Comparison of ENCODE assay signal across 1 cellular context in genomic region chr19:51440052-51440451, GRCh38.
TF ChIP-seq lines count a peak whose summit lies in the region.

No MANE protein-coding gene starts in this region.

TF ChIP-seq in K562, 482 proteins besides CTCF, POLR2A, EP300 and RAD21:
- TF ChIP-seq PHF20 (IDR thresholded peaks at IDR 0.05; ENCODE audit: partially characterized antibody) (peak; percentile 22), ADNP (tag; IDR thresholded peaks at IDR 0.05) (peak; percentile 62; the same call in 1 of the 2 replicates), ZKSCAN8 (CRISPR knock-in tag; IDR thresholded peaks at IDR 0.05) (no peak), TEAD2 (tag; IDR thresholded peaks at IDR 0.05) (no peak), DLX4 (CRISPR knock-in tag; IDR thresholded peaks at IDR 0.05) (no peak), NCOR1 (IDR thresholded peaks at IDR 0.05) (no peak), BCOR (IDR thresholded peaks at IDR 0.05) (peak; percentile 64; the same call in 1 of the 2 replicates), ZBTB1 (CRISPR knock-in tag; IDR thresholded peaks at IDR 0.05; ENCODE audit: borderline replicate concordance, low read depth) (no peak), RBM25 (IDR thresholded peaks at IDR 0.05; ENCODE audit: low read depth, low read length, severe bottlenecking) (peak; percentile 60), KDM1A (IDR thresholded peaks at IDR 0.05) (peak; percentile 37 to 59; a peak in 2 of 4 replicates), ZNF146 (CRISPR knock-in tag; IDR thresholded peaks at IDR 0.05; ENCODE audit: unreplicated experiment) (peak; percentile 95), ZNF121 (CRISPR knock-in tag; conservative IDR thresholded peaks at IDR 0.05) (peak; percentile 40)
